ENCODE assay signal across 25 cellular contexts in the genomic region with DNA sequence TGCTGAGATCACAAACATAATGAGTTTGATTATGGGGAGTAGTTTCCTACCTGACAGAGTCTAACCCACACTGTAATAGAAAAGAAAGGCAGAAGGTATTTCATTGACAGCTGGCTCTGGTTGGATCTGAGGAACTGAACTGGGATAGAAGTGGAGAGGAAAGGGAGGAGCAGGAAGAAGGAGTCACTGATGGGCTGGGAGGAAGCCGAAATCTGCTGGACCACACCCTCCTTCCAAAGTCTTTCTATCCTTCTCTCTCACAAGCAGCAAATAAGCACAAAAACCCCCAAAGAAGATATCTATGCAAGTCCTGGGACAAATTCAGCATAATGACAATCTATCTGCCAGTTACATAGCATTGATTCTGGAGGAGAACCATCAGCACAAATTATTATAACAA. TPM values are rescaled to one million over a fixed set of nuclear protein-coding genes. Genes with fewer than 3 reads are reported as not detected.
A peak's percentile ranks its signal among the peaks of the same experiment; 100 is the strongest.
DNase-seq lines count a peak whose midpoint lies in the region; ATAC-seq and TF ChIP-seq lines count a peak whose summit lies in the region.
"Had no signal": no experiment of that assay in that cellular context is flagged by ENCODE, and none has a peak within 500 bp of the region (broad histone marks: within the 10 kb centered on the region; RNA-seq: fewer than 3 reads in every experiment).

No MANE protein-coding gene starts in this region.

- ATAC-seq in RWPE2 (ENCODE audit: low read depth) (no peak), foreskin keratinocyte (no peak), GM19463 (IDR thresholded peaks at IDR 0.05; ENCODE audit: unreplicated experiment) (no peak)
- ATAC-seq: A549; naive thymus-derived CD4-positive, alpha-beta T cell; T-helper 17 cell had no signal

- 38 to 71% (median 57%) methylated on average over 1 of the region's 1 CpG for WGBS in spleen, 5 donors

- H3K27ac ChIP-seq in left ventricle myocardium inferior (replicated peaks) (peak overlapping the region; percentile 31), RWPE2 (ENCODE audit: poor library complexity, severe bottlenecking) (peak overlapping the region; percentile 24), foreskin keratinocyte (peak overlapping the region; percentile 5), uterus (peak overlapping the region; percentile 1 to 60), spleen (no peak overlapping the region)
- H3K27ac ChIP-seq: A549; BLaER1 treated with 17β-estradiol and CSF1 and Interleukin-3, amounts not matched to agents 10 nM and 100 nM; KMS-11; SJCRH30; upper lobe of left lung had no signal

- H3K36me3 ChIP-seq in left ventricle myocardium inferior (no peaks in the 10 kb centered on the region), RWPE2 (ENCODE audit: low read depth) (peaks cover 92% of the 10 kb centered on the region), uterus (no peaks in the 10 kb centered on the region), spleen (no peaks in the 10 kb centered on the region)
- H3K36me3 ChIP-seq: BLaER1 treated with 17β-estradiol and CSF1 and Interleukin-3, amounts not matched to agents 10 nM and 100 nM; ovary; SJCRH30; stomach; upper lobe of left lung had no signal

- DNase-seq in left ventricle myocardium inferior, result no peak
- no peak for DNase-seq in cardiac septum (ENCODE audit: low spot score)
- no peak for DNase-seq in RWPE2 (ENCODE audit: low spot score)
- DNase-seq in foreskin keratinocyte, result no peak
- no peak for DNase-seq in uterus
- no peak for DNase-seq in ecto neural progenitor cell (ENCODE audit: low spot score)
- no peak for DNase-seq in spleen
- DNase-seq: activated CD4-positive, alpha-beta T cell treated with anti-CD3 and anti-CD28 coated beads for 4 hours; activated naive CD4-positive, alpha-beta T cell treated with anti-CD3 and anti-CD28 coated beads, Interleukin-2, amount 10 ng/mL, durations not matched to agents 7 days and 5 days; activated T-cell treated with anti-CD3 and anti-CD28 coated beads, Interleukin-2, amount 50 U/mL, for 48 hours; effector memory CD4-positive, alpha-beta T cell; mesendoderm; naive thymus-derived CD4-positive, alpha-beta T cell; NCI-H748 treated with DMSO at 0.1 percent for 48 hours; ovary; SJCRH30; stomach; T-helper 17 cell; upper lobe of left lung had no signal

- TF ChIP-seq CTCF in left ventricle myocardium inferior (IDR thresholded peaks at IDR 0.05; ENCODE audit: borderline replicate concordance), result no peak
- no peak for TF ChIP-seq CTCF in RWPE2 (IDR thresholded peaks at IDR 0.05; ENCODE audit: poor library complexity, severe bottlenecking)
- no peak for TF ChIP-seq CTCF in foreskin keratinocyte (conservative IDR thresholded peaks at IDR 0.05)
- TF ChIP-seq CTCF in uterus (IDR thresholded peaks at IDR 0.05), result no peak
- TF ChIP-seq CTCF in spleen (IDR thresholded peaks at IDR 0.05 in 8 of 11, conservative IDR thresholded peaks at IDR 0.05 in 3 of 11), result no peak

- H3K27me3 ChIP-seq in left ventricle myocardium inferior (ENCODE audit: low read depth) (peaks cover 18% of the 10 kb centered on the region), RWPE2 (ENCODE audit: insufficient read depth, poor library complexity, severe bottlenecking) (no peaks in the 10 kb centered on the region), foreskin keratinocyte (no peaks in the 10 kb centered on the region), uterus (no peaks in the 10 kb centered on the region), spleen (replicated peaks in 1 of 7) (peaks cover 0 to 46% (median 12%) of the 10 kb centered on the region in 7 donors)
- H3K27me3 ChIP-seq: ovary, SJCRH30 had no signal

- H3K4me1 ChIP-seq in left ventricle myocardium inferior (peaks cover 51% of the 10 kb centered on the region), RWPE2 (ENCODE audit: insufficient read depth, poor library complexity, severe bottlenecking) (peaks cover 41% of the 10 kb centered on the region), foreskin keratinocyte (peaks cover 30% of the 10 kb centered on the region), uterus (no peaks in the 10 kb centered on the region), spleen (peaks cover 0 to 24% (median 8%) of the 10 kb centered on the region in 6 donors)
- H3K4me1 ChIP-seq: BLaER1 treated with 17β-estradiol and CSF1 and Interleukin-3, amounts not matched to agents 10 nM and 100 nM; SJCRH30 had no signal

- intact Hi-C loops in left ventricle myocardium inferior (cut with micrococcal nuclease) (loop anchor here (10.0 kb wide), 2 partner anchors 90 to 450 kb away; no protein-coding TSS in a partner anchor), cardiac septum (cut with DNase I) (loop anchor here (5.0 to 10.0 kb wide), 5 partner anchors 53 to 400 kb away; no protein-coding TSS in a partner anchor), uterus (cut with DNase I; ENCODE audit: low total_unique reads) (loop anchor here (5.0 to 10.0 kb wide), 3 partner anchors 50 to 447 kb away; no protein-coding TSS in a partner anchor), spleen (cut with DNase I; ENCODE audit: low total_unique reads) (no loop called here)

- no peak overlapping the region for H3K4me3 ChIP-seq in left ventricle myocardium inferior
- H3K4me3 ChIP-seq in RWPE2 (ENCODE audit: severe bottlenecking), result no peak overlapping the region
- no peak overlapping the region for H3K4me3 ChIP-seq in uterus
- H3K4me3 ChIP-seq in spleen, result no peak overlapping the region
- H3K4me3 ChIP-seq: A549; BLaER1 treated with 17β-estradiol and CSF1 and Interleukin-3, amounts not matched to agents 10 nM and 100 nM; ovary; SJCRH30; stomach; upper lobe of left lung had no signal

- TF ChIP-seq POLR2A in uterus (IDR thresholded peaks at IDR 0.05) (no peak), spleen (IDR thresholded peaks at IDR 0.05) (no peak)

- no peaks in the 10 kb centered on the region for H3K9me3 ChIP-seq in left ventricle myocardium inferior (replicated peaks)
- no peaks in the 10 kb centered on the region for H3K9me3 ChIP-seq in RWPE2 (ENCODE audit: severe bottlenecking)
- H3K9me3 ChIP-seq in uterus, result no peaks in the 10 kb centered on the region
- H3K9me3 ChIP-seq in spleen, result no peaks in the 10 kb centered on the region
- H3K9me3 ChIP-seq: A549; BLaER1 treated with 17β-estradiol and CSF1 and Interleukin-3, amounts not matched to agents 10 nM and 100 nM; ovary; SJCRH30; stomach; upper lobe of left lung had no signal

RNA-seq across cellular contexts. Expression of a gene that starts 11.6 kb away (rescaled TPM):
- total RNA-seq in left ventricle myocardium inferior (0.36 TPM), cardiac septum (0.57 TPM), foreskin keratinocyte (0.78 TPM in 2 replicates), uterus (10 to 100 TPM in 1 of 4 donors, 1 to 10 TPM in 2, under 1 TPM in 1; 0.77 to 14.0 (median 4.3) TPM), spleen (under 1 TPM in 2 of 7 donors, not detected in 5; 0.61 to 0.64 TPM)
- polyA plus RNA-seq in foreskin keratinocyte (not detected in 2 replicates), spleen (not detected)
- total RNA-seq: G401; naive thymus-derived CD4-positive, alpha-beta T cell; OCI-LY7; SJCRH30; T-helper 17 cell had no signal
- polyA plus RNA-seq: naive thymus-derived CD4-positive, alpha-beta T cell; stomach had no signal

Comparison
In these comparisons a context has a peak if more than half of its experiments do, and no peak if none do; other contexts are left out.
1. H3K27ac ChIP-seq: peak in left ventricle myocardium inferior (single experiment), RWPE2 (single experiment), foreskin keratinocyte (single experiment) and uterus (2 of 2); none in spleen (0 of 8).